29 cellular contexts compared by ENCODE assay signal in genomic region chr10:124747745-124748144, GRCh38.
"Had no signal": no experiment of that assay in that cellular context is flagged by ENCODE, and none has a peak within 500 bp of the region (broad histone marks: within the 10 kb centered on the region; RNA-seq: fewer than 3 reads in every experiment).

No MANE protein-coding gene starts in this region.

- H3K27ac ChIP-seq: breast epithelium, SJCRH30 had no signal

- DNase-seq: activated CD4-positive, alpha-beta T cell treated with anti-CD3 and anti-CD28 coated beads for 1 hour; activated CD4-positive, alpha-beta T cell treated with anti-CD3 and anti-CD28 coated beads, Interleukin-2, amount 50 U/mL, for 48 hours; activated CD8-positive, alpha-beta memory T cell treated with anti-CD3 and anti-CD28 coated beads, Interleukin-2, amount 10 ng/mL, durations not matched to agents 7 days and 5 days; activated gamma-delta T cell; activated naive CD8-positive, alpha-beta T cell treated with anti-CD3 and anti-CD28 coated beads for 36 hours; activated T-cell treated with anti-CD3 and anti-CD28 coated beads, Interleukin-2, amount 50 U/mL, for 4 hours; caudate nucleus; NCI-H1105 treated with DMSO at 0.1 percent for 48 hours; NCI-H1436 treated with DMSO at 0.1 percent for 48 hours; NCI-H187; NCI-H2081 treated with DMSO at 0.1 percent for 48 hours; NCI-H2171; NCI-H226; NCI-H526; NCI-H774; OCI-M1; Right ventricle myocardium superior; RPMI8226; SJCRH30; SW 1271 had no signal

- H3K4me1 ChIP-seq: SJCRH30 had no signal

- H3K4me3 Mint-ChIP-seq: activated CD4-positive, alpha-beta T cell treated with anti-CD3 and anti-CD28 coated beads, Interleukin-2, amount 10 ng/mL, durations not matched to agents 24 days and 14 days; activated CD8-positive, alpha-beta memory T cell treated with anti-CD3 and anti-CD28 coated beads, Interleukin-2, amount 10 ng/mL, durations not matched to agents 7 days and 5 days; activated naive CD4-positive, alpha-beta T cell treated with anti-CD3 and anti-CD28 coated beads for 36 hours; activated naive CD8-positive, alpha-beta T cell treated with anti-CD3 and anti-CD28 coated beads for 36 hours; activated T-cell treated with anti-CD3 and anti-CD28 coated beads, Interleukin-2, amount 50 U/mL, for 4 hours; activated T-helper 17 cell treated with anti-CD3 and anti-CD28 coated beads, Interleukin-2, amount 50 U/mL, for 72 hours; T-helper 1 cell treated with Interleukin-12 subunit alpha and Interleukin-12 subunit beta and Interleukin-4 antibody, amounts not matched to agents 30 μg/mL and 1 μg/mL, for 36 hours; WTC11 had no signal

- ATAC-seq: activated CD8-positive, alpha-beta memory T cell treated with anti-CD3 and anti-CD28 coated beads, Interleukin-2, amount 10 ng/mL, durations not matched to agents 7 days and 5 days; activated T-cell treated with anti-CD3 and anti-CD28 coated beads, Interleukin-2, amount 50 U/mL, for 4 hours; activated T-helper 17 cell treated with anti-CD3 and anti-CD28 coated beads, Interleukin-2, amount 50 U/mL, for 72 hours; HepG2; Panc1; SK-N-SH treated with all-trans-retinoic acid at 6 μM for 48 hours; WTC11 had no signal

- H3K27ac Mint-ChIP-seq: activated CD4-positive, alpha-beta T cell treated with anti-CD3 and anti-CD28 coated beads, Interleukin-2, amount 10 ng/mL, durations not matched to agents 24 days and 14 days; activated naive CD4-positive, alpha-beta T cell treated with anti-CD3 and anti-CD28 coated beads for 36 hours; activated naive CD8-positive, alpha-beta T cell treated with anti-CD3 and anti-CD28 coated beads for 36 hours; activated T-helper 17 cell treated with anti-CD3 and anti-CD28 coated beads, Interleukin-2, amount 50 U/mL, for 72 hours; T-helper 1 cell treated with Interleukin-12 subunit alpha and Interleukin-12 subunit beta and Interleukin-4 antibody, amounts not matched to agents 30 μg/mL and 1 μg/mL, for 36 hours; WTC11 had no signal

- H3K27me3 ChIP-seq: breast epithelium, SJCRH30 had no signal

- H3K9me3 Mint-ChIP-seq: activated CD4-positive, alpha-beta T cell treated with anti-CD3 and anti-CD28 coated beads, Interleukin-2, amount 10 ng/mL, durations not matched to agents 24 days and 14 days; activated naive CD4-positive, alpha-beta T cell treated with anti-CD3 and anti-CD28 coated beads for 36 hours; activated naive CD8-positive, alpha-beta T cell treated with anti-CD3 and anti-CD28 coated beads for 36 hours; activated T-cell treated with anti-CD3 and anti-CD28 coated beads, Interleukin-2, amount 50 U/mL, for 4 hours; activated T-helper 17 cell treated with anti-CD3 and anti-CD28 coated beads, Interleukin-2, amount 50 U/mL, for 72 hours; T-helper 1 cell treated with Interleukin-12 subunit alpha and Interleukin-12 subunit beta and Interleukin-4 antibody, amounts not matched to agents 30 μg/mL and 1 μg/mL, for 36 hours; WTC11 had no signal

- H3K36me3 ChIP-seq: breast epithelium had no signal

- H3K9me3 ChIP-seq: breast epithelium, SJCRH30 had no signal

- H3K27me3 Mint-ChIP-seq: activated CD8-positive, alpha-beta memory T cell treated with anti-CD3 and anti-CD28 coated beads, Interleukin-2, amount 10 ng/mL, durations not matched to agents 7 days and 5 days; activated naive CD8-positive, alpha-beta T cell treated with anti-CD3 and anti-CD28 coated beads for 36 hours; activated T-helper 17 cell treated with anti-CD3 and anti-CD28 coated beads, Interleukin-2, amount 50 U/mL, for 72 hours had no signal

- H3K4me3 ChIP-seq: breast epithelium, SJCRH30 had no signal
